17 cellular contexts compared by ENCODE assay signal in the genomic region with DNA sequence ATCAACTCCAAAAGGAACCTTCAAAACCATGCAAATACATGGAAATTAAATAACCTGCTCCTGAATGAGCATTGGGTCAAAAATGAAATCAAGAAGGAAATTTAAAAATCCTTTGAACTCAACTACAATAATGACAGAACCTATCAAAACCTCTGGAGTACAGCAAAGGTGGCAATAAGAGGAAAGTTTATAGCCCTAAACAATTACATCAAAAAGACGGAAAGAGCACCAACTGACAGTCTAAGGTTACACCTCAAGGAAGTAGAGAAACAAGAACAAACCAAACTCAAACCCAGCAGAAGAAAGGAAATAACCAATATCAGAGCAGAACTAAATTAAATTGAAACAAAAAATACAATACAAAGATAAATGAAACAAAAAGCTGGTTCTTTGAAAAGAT. TPM values are rescaled to one million over a fixed set of nuclear protein-coding genes. Genes with fewer than 3 reads are reported as not detected.
"Had no signal": no experiment of that assay in that cellular context is flagged by ENCODE, and none has a peak within 500 bp of the region (broad histone marks: within the 10 kb centered on the region; RNA-seq: fewer than 3 reads in every experiment).

No MANE protein-coding gene starts in this region.

RNA-seq across cellular contexts. Expression of a gene that starts 39.0 kb away (rescaled TPM):
- total RNA-seq: omental fat pad, ovary, posterior vena cava, progenitor cell of endocrine pancreas, psoas muscle, renal cortical epithelial cell, right atrium auricular region, right lobe of liver, sciatic nerve, sigmoid colon, skeletal muscle tissue, smooth muscle cell, spleen had no signal
- polyA plus RNA-seq: naive thymus-derived CD8-positive, alpha-beta T cell; neural cell; ovary; pancreas; right cardiac atrium; smooth muscle cell; spleen had no signal
